In genomic region chr1:15090373-15090772, GRCh38 we compare ENCODE assay signal across 9 cellular contexts.
A peak's percentile ranks its signal among the peaks of the same experiment; 100 is the strongest.
DNase-seq lines count a peak whose midpoint lies in the region; ATAC-seq, FAIRE-seq and TF ChIP-seq lines count a peak whose summit lies in the region.
"Had no signal": no experiment of that assay in that cellular context is flagged by ENCODE, and none has a peak within 500 bp of the region (broad histone marks: within the 10 kb centered on the region; RNA-seq: fewer than 3 reads in every experiment).

No MANE protein-coding gene starts in this region.

- TF ChIP-seq CTCF in natural killer cell (IDR thresholded peaks at IDR 0.05) (no peak), keratinocyte (optimal IDR thresholded peaks at IDR 0.05 in 1 of 3, IDR thresholded peaks at IDR 0.05 in 1 of 3, conservative IDR thresholded peaks at IDR 0.05 in 1 of 3; ENCODE audit: extremely low read depth in 1 of 3, insufficient read depth in 2 of 3, low read length in 3 of 3) (no peak)

- no peak overlapping the region for H3K27ac ChIP-seq in keratinocyte (ENCODE audit: control insufficient read depth, insufficient read depth, low read length)

- H3K4me2 ChIP-seq in keratinocyte (ENCODE audit: control insufficient read depth, extremely low read depth, insufficient read depth, low read depth, low read length): peak overlapping the region; percentile 37

- no peaks in the 10 kb centered on the region for H4K20me1 ChIP-seq in keratinocyte (ENCODE audit: control insufficient read depth, extremely low read depth, insufficient read depth, low read length)

- no peaks in the 10 kb centered on the region for H3K79me2 ChIP-seq in keratinocyte (ENCODE audit: control insufficient read depth, insufficient read depth, low read length)

- no peaks in the 10 kb centered on the region for H3K27me3 ChIP-seq in keratinocyte (ENCODE audit: control insufficient read depth, extremely low read depth, insufficient read depth, low read length)

- FAIRE-seq in keratinocyte (lab: Jason Lieb, UNC): peak; percentile 55
- FAIRE-seq: D721Med had no signal

- H3K36me3 Mint-ChIP-seq in natural killer cell: no peaks in the 10 kb centered on the region
- H3K36me3 Mint-ChIP-seq in natural killer cell treated with Interleukin-12 subunit alpha and Interleukin-12 subunit beta and Interleukin-15 and Interleukin-18, amount 100 ng/mL, for 72 hours: no peaks in the 10 kb centered on the region

- intact Hi-C loops in natural killer cell (cut with micrococcal nuclease): no loop called here

- H3K9me3 ChIP-seq in keratinocyte (ENCODE audit: control insufficient read depth, low read depth, low read length): no peaks in the 10 kb centered on the region

- H3K9me1 ChIP-seq in keratinocyte (ENCODE audit: control insufficient read depth, extremely low read depth, insufficient read depth, low read length): no peaks in the 10 kb centered on the region

- H3K36me3 ChIP-seq in keratinocyte (ENCODE audit: control insufficient read depth in 2 of 2, extremely low read depth in 1 of 2, insufficient read depth in 2 of 2, low read length in 2 of 2): no peaks in the 10 kb centered on the region

- dilution Hi-C loops in keratinocyte (cut with MboI; ENCODE audit: extremely low pct_ligation_motif_present, low sequenced_read_pairs): loop anchor here (25.0 kb wide), 1 partner anchor 303 kb away; no protein-coding TSS in a partner anchor

- H3K4me1 ChIP-seq in keratinocyte (ENCODE audit: control insufficient read depth, extremely low read depth, insufficient read depth, low read length): peaks cover 9% of the 10 kb centered on the region

- ATAC-seq in natural killer cell: peak in 2 of 3 donors; percentile 40 to 81
- no peak for ATAC-seq in natural killer cell treated with Interleukin-12 subunit alpha and Interleukin-12 subunit beta and Interleukin-15 and Interleukin-18, amount 100 ng/mL, for 72 hours
- ATAC-seq in GM21515 (IDR thresholded peaks at IDR 0.05; ENCODE audit: unreplicated experiment): no peak
- ATAC-seq in GM18519 (IDR thresholded peaks at IDR 0.05; ENCODE audit: low FRiP score, unreplicated experiment): no peak

- peak overlapping the region in 1 of 2 donors; percentile 84 for H3K27ac Mint-ChIP-seq in natural killer cell
- H3K27ac Mint-ChIP-seq in natural killer cell treated with Interleukin-12 subunit alpha and Interleukin-12 subunit beta and Interleukin-15 and Interleukin-18, amount 100 ng/mL, for 72 hours: no peak overlapping the region

- no peak overlapping the region for H3K4me3 Mint-ChIP-seq in natural killer cell
- H3K4me3 Mint-ChIP-seq in natural killer cell treated with Interleukin-12 subunit alpha and Interleukin-12 subunit beta and Interleukin-15 and Interleukin-18, amount 100 ng/mL, for 72 hours: no peak overlapping the region

- no peak overlapping the region for H3K9ac ChIP-seq in keratinocyte (ENCODE audit: control insufficient read depth, extremely low read depth, insufficient read depth, low read length)

- peaks cover 0 to 11% of the 10 kb centered on the region in 2 donors for H3K27me3 Mint-ChIP-seq in natural killer cell (ENCODE audit: low read depth in 2 of 2)
- H3K27me3 Mint-ChIP-seq in natural killer cell treated with Interleukin-12 subunit alpha and Interleukin-12 subunit beta and Interleukin-15 and Interleukin-18, amount 100 ng/mL, for 72 hours: peaks cover 0 to 11% of the 10 kb centered on the region in 2 donors

- peak overlapping the region; percentile 74 for H2AFZ ChIP-seq in keratinocyte (ENCODE audit: control insufficient read depth, low read length)

- H3K4me1 Mint-ChIP-seq in natural killer cell: peaks cover 12 to 24% of the 10 kb centered on the region in 2 donors
- peaks cover 2 to 15% of the 10 kb centered on the region in 2 donors for H3K4me1 Mint-ChIP-seq in natural killer cell treated with Interleukin-12 subunit alpha and Interleukin-12 subunit beta and Interleukin-15 and Interleukin-18, amount 100 ng/mL, for 72 hours (ENCODE audit: low read depth in 2 of 2)

- H3K4me3 ChIP-seq in keratinocyte (ENCODE audit: control insufficient read depth in 2 of 3, extremely low read depth in 1 of 3, insufficient read depth in 2 of 3, low read depth in 1 of 3, low read length in 3 of 3): no peak overlapping the region

- no peaks in the 10 kb centered on the region for H3K9me3 Mint-ChIP-seq in natural killer cell
- no peaks in the 10 kb centered on the region for H3K9me3 Mint-ChIP-seq in natural killer cell treated with Interleukin-12 subunit alpha and Interleukin-12 subunit beta and Interleukin-15 and Interleukin-18, amount 100 ng/mL, for 72 hours

- DNase-seq in natural killer cell: no peak
- DNase-seq in natural killer cell treated with Interleukin-12 subunit alpha and Interleukin-12 subunit beta and Interleukin-15 and Interleukin-18, amount 100 ng/mL, for 72 hours (ENCODE audit: low spot score): no peak
- DNase-seq in SHP77 (lab: John Stamatoyannopoulos, UW): peak; percentile 49 to 75
- DNase-seq in keratinocyte (ENCODE audit: low read depth, low spot score): no peak
- peak; percentile 84 for DNase-seq in ureter (ENCODE audit: low spot score)
- DNase-seq in GF-D8 (lab: John Stamatoyannopoulos, UW): no peak

Comparison
In these comparisons a context has a peak if more than half of its experiments do, and no peak if none do; other contexts are left out.
1. ATAC-seq: peak in natural killer cell (2 of 3); none in natural killer cell treated with Interleukin-12 subunit alpha and Interleukin-12 subunit beta and Interleukin-15 and Interleukin-18, amount 100 ng/mL, for 72 hours (0 of 2), GM21515 (single experiment) and GM18519 (single experiment).
2. DNase-seq: peak in SHP77 (2 of 2) and ureter (single experiment); none in natural killer cell (single experiment), natural killer cell treated with Interleukin-12 subunit alpha and Interleukin-12 subunit beta and Interleukin-15 and Interleukin-18, amount 100 ng/mL, for 72 hours (single experiment), keratinocyte (single experiment) and GF-D8 (single experiment).